In the genomic region with DNA sequence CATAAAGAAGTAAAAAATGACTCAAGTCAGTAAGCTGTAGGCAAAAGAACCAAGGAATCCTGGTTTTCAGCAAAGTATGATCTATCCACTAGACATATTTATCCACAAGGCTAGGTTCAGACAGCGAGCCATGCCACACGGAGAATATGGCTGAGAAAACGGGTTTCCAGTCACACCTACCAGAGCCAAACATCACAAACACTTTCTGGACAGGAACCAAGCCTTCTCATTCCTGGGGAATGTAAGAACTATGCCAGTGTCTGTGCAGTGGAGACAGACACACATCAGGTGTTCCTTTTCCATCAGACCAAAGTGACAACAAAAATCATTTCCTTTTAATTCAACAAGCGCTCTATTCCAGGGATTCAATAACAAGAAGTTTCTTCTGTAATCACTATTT, we compare ENCODE assay signal across 12 cellular contexts. TPM values are rescaled to one million over a fixed set of nuclear protein-coding genes. Genes with fewer than 3 reads are reported as not detected.
DNase-seq lines count a peak whose midpoint lies in the region; ATAC-seq and TF ChIP-seq lines count a peak whose summit lies in the region.
"Had no signal": no experiment of that assay in that cellular context is flagged by ENCODE, and none has a peak within 500 bp of the region (broad histone marks: within the 10 kb centered on the region; RNA-seq: fewer than 3 reads in every experiment).

No MANE protein-coding gene starts in this region.

- TF ChIP-seq EP300 in gastroesophageal sphincter (IDR thresholded peaks at IDR 0.05) (no peak), upper lobe of left lung (IDR thresholded peaks at IDR 0.05) (no peak)

- DNase-seq in HT1080 (ENCODE audit: low read depth): peak; percentile 80
- DNase-seq in astrocyte of the hippocampus (ENCODE audit: low read depth, low spot score): peak; percentile 93
- DNase-seq in upper lobe of left lung: no peak
- no peak for DNase-seq in medulla oblongata (ENCODE audit: extremely low spot score)
- DNase-seq in NCI-H748 treated with DMSO at 0.1 percent for 48 hours (lab: John Stamatoyannopoulos, UW): no peak
- DNase-seq: activated CD8-positive, alpha-beta memory T cell treated with anti-CD3 and anti-CD28 coated beads, Interleukin-2, amount 10 ng/mL, durations not matched to agents 7 days and 5 days; NCI-H345; RPMI8226 had no signal

- peaks cover 0 to 6% (median 0%) of the 10 kb centered on the region in 3 donors for H3K4me1 ChIP-seq in gastroesophageal sphincter
- H3K4me1 ChIP-seq in upper lobe of left lung: no peaks in the 10 kb centered on the region
- H3K4me1 ChIP-seq: suprapubic skin had no signal

- WGBS in gastroesophageal sphincter (ENCODE audit: low coverage in 1 of 2), 2 donors: 51% methylated on average over 3 of the region's 4 CpGs; no CpG with 5 or more reads in 1 of the 2 donors
- 78 to 90% methylated on average over 4 of the region's 4 CpGs for WGBS in upper lobe of left lung, 2 donors

- no peak for TF ChIP-seq POLR2A in gastroesophageal sphincter (IDR thresholded peaks at IDR 0.05)
- no peak for TF ChIP-seq POLR2A in upper lobe of left lung (IDR thresholded peaks at IDR 0.05)

- H3K36me3 ChIP-seq in gastroesophageal sphincter (peaks cover 0 to 100% of the 10 kb centered on the region in 2 donors), upper lobe of left lung (peaks cover 31 to 97% (median 79%) of the 10 kb centered on the region in 4 donors)

- ATAC-seq in gastroesophageal sphincter (peak; percentile 69), upper lobe of left lung (ENCODE audit: low FRiP score in 2 of 2) (peak; percentile 36 to 43), HG03460 (IDR thresholded peaks at IDR 0.05; ENCODE audit: unreplicated experiment) (no peak), GM21717 (IDR thresholded peaks at IDR 0.05; ENCODE audit: unreplicated experiment) (no peak)
- ATAC-seq: activated CD8-positive, alpha-beta memory T cell treated with anti-CD3 and anti-CD28 coated beads, Interleukin-2, amount 10 ng/mL, durations not matched to agents 7 days and 5 days had no signal

- H3K27ac ChIP-seq in gastroesophageal sphincter: peak overlapping the region in 1 of 4 donors; percentile 36
- no peak overlapping the region for H3K27ac ChIP-seq in upper lobe of left lung
- H3K27ac ChIP-seq: suprapubic skin had no signal

- no peak overlapping the region for H3K4me3 ChIP-seq in gastroesophageal sphincter
- H3K4me3 ChIP-seq in upper lobe of left lung: no peak overlapping the region
- H3K4me3 ChIP-seq: suprapubic skin had no signal

- no peaks in the 10 kb centered on the region for H3K27me3 ChIP-seq in gastroesophageal sphincter
- H3K27me3 ChIP-seq in upper lobe of left lung: no peaks in the 10 kb centered on the region
- H3K27me3 ChIP-seq: suprapubic skin had no signal

- TF ChIP-seq CTCF in gastroesophageal sphincter (IDR thresholded peaks at IDR 0.05) (no peak), upper lobe of left lung (IDR thresholded peaks at IDR 0.05) (no peak)

- H3K9me3 ChIP-seq in gastroesophageal sphincter (no peaks in the 10 kb centered on the region), upper lobe of left lung (no peaks in the 10 kb centered on the region)
- H3K9me3 ChIP-seq: suprapubic skin had no signal

RNA-seq across cellular contexts. Expression of a gene that starts 41.1 kb away (rescaled TPM):
- 30.8 and 45.9 TPM in 2 replicates for total RNA-seq in HT1080 (2014; rRNA removed; shearing (Covaris generic))
- polyA plus RNA-seq in HT1080 (2015; cell fraction: cytosol; rRNA removed): 29.7 and 38.5 TPM in 2 replicates
- polyA plus RNA-seq in HT1080 (2015; cell fraction: nucleus; rRNA removed): 54.3 and 54.7 TPM in 2 replicates
- total RNA-seq in gastroesophageal sphincter: 10 to 100 TPM; 14.3 to 39.9 (median 19.9) TPM
- 10 to 100 TPM; 13.5 to 44.0 (median 28.9) TPM for total RNA-seq in upper lobe of left lung

RNA-seq across cellular contexts. Expression of a gene that starts 41.2 kb away (rescaled TPM):
- total RNA-seq in HT1080 (2014; rRNA removed; shearing (Covaris generic)): 22.7 and 62.8 TPM in 2 replicates
- polyA plus RNA-seq in HT1080 (2015; cell fraction: cytosol; rRNA removed): 52.0 and 64.2 TPM in 2 replicates
- 43.3 and 51.5 TPM in 2 replicates for polyA plus RNA-seq in HT1080 (2015; cell fraction: nucleus; rRNA removed)
- total RNA-seq in gastroesophageal sphincter (10 to 100 TPM; 26.1 to 42.3 (median 31.6) TPM), upper lobe of left lung (10 to 100 TPM; 11.5 to 40.4 (median 30.0) TPM)

RNA-seq across cellular contexts. Expression of a gene that starts 59.8 kb away (rescaled TPM):
- 32.5 and 34.9 TPM in 2 replicates for total RNA-seq in HT1080 (2014; rRNA removed; shearing (Covaris generic))
- 20.4 and 23.1 TPM in 2 replicates for polyA plus RNA-seq in HT1080 (2015; cell fraction: cytosol; rRNA removed)
- polyA plus RNA-seq in HT1080 (2015; cell fraction: nucleus; rRNA removed): 62.2 and 66.5 TPM in 2 replicates
- total RNA-seq in gastroesophageal sphincter (100 to 1,000 TPM in 1 of 4 donors, 10 to 100 TPM in 3; 45.9 to 158 (median 88.4) TPM), upper lobe of left lung (100 to 1,000 TPM in 2 of 6 donors, 10 to 100 TPM in 4; 19.7 to 136 (median 77.6) TPM)

Comparison
In these comparisons a context has a peak if more than half of its experiments do, and no peak if none do; other contexts are left out.
1. DNase-seq: peak in HT1080 (single experiment) and astrocyte of the hippocampus (single experiment); none in upper lobe of left lung (0 of 2), medulla oblongata (single experiment) and NCI-H748 treated with DMSO at 0.1 percent for 48 hours (single experiment).
2. ATAC-seq: peak in gastroesophageal sphincter (single experiment) and upper lobe of left lung (2 of 2); none in HG03460 (single experiment) and GM21717 (single experiment).